ENCODE assay signal across 8 cellular contexts in genomic region chr10:102643346-102644065, GRCh38. TPM values are rescaled to one million over a fixed set of nuclear protein-coding genes. Genes with fewer than 3 reads are reported as not detected.
DNase-seq lines count a peak whose midpoint lies in the region; ATAC-seq and TF ChIP-seq lines count a peak whose summit lies in the region.

No MANE protein-coding gene starts in this region.

- H3K27me3 ChIP-seq in A673 (replicated peaks; ENCODE audit: insufficient read depth, low read depth, low read length, poor library complexity) (no peaks in the 10 kb centered on the region), lower lobe of right lung (ENCODE audit: low read depth) (no peaks in the 10 kb centered on the region)

- CTCF ChIA-PET in A673 (lab: Charles Lee): interaction anchor here (0.6 to 0.8 kb wide), 2 partner anchors 78 to 140 kb away, joined by 3 read pairs; partner anchors contain the start of gene SUFU

- peak; percentile 80 for DNase-seq in A673 (ENCODE audit: low spot score)
- DNase-seq in GM13976 (ENCODE audit: low spot score): peak; percentile 55
- peak; percentile 38 for DNase-seq in NCI-H2196 (lab: John Stamatoyannopoulos, UW; ENCODE audit: unreplicated experiment)
- peak; percentile 67 for DNase-seq in activated CD4-positive, alpha-beta T cell treated with anti-CD3 and anti-CD28 coated beads for 48 hours
- peak; percentile 17 for DNase-seq in effector CD8-positive, alpha-beta T cell (lab: John Stamatoyannopoulos, UW)
- peak; percentile 77 for DNase-seq in lower lobe of right lung
- DNase-seq in stimulated activated CD8-positive, alpha-beta memory T cell treated with anti-CD3 and anti-CD28 coated beads, Interleukin-4, amount 100 ng/mL, for 24 hours (ENCODE audit: low read depth): peak; percentile 35
- no peak for DNase-seq in GM10266 (ENCODE audit: extremely low spot score)

- intact Hi-C loops in A673 (cut with micrococcal nuclease; ENCODE audit: unreplicated experiment) (loop anchor here (10.0 kb wide), 1 partner anchor 249 kb away; the partner anchor contains the start of gene NFKB2), lower lobe of right lung (cut with DNase I) (no loop called here)

- H3K9me3 ChIP-seq in A673 (ENCODE audit: low read depth, low read length, poor library complexity, severe bottlenecking) (no peaks in the 10 kb centered on the region), lower lobe of right lung (no peaks in the 10 kb centered on the region)

- BruUV-seq in A673 (replicated peaks; lab: Mats Ljungman, UMichigan): no TSS peak

- H3K27ac ChIP-seq in A673 (ENCODE audit: low read depth, low read length, poor library complexity, severe bottlenecking) (peak overlapping the region; percentile 88), lower lobe of right lung (peak overlapping the region; percentile 99)

- no peaks in the 10 kb centered on the region for H3K36me3 ChIP-seq in A673 (ENCODE audit: insufficient read depth, low read length, poor library complexity, severe bottlenecking)
- peaks cover 6% of the 10 kb centered on the region for H3K36me3 ChIP-seq in lower lobe of right lung

- POLR2A ChIA-PET in A673 (lab: Charles Lee; ENCODE audit: low non-redundant PET): no interaction called here

- H3K4me3 ChIP-seq in A673 (ENCODE audit: low read depth, low read length, poor library complexity, severe bottlenecking) (peak overlapping the region; percentile 96), lower lobe of right lung (peak overlapping the region; percentile 91)

- in situ Hi-C loops in GM13976 (cut with MboI; ENCODE audit: low sequenced_read_pairs, unreplicated experiment): no loop called here

- TF ChIP-seq CTCF in A673 (conservative IDR thresholded peaks at IDR 0.05; ENCODE audit: low read depth, low read length) (no peak), GM13976 (IDR thresholded peaks at IDR 0.05; ENCODE audit: borderline replicate concordance, control extremely low read depth, extremely low read depth, insufficient read depth, missing control alignments) (no peak), lower lobe of right lung (IDR thresholded peaks at IDR 0.05) (no peak), GM10266 (IDR thresholded peaks at IDR 0.05; ENCODE audit: control insufficient read depth, insufficient read depth, low read depth, missing control alignments) (no peak)

- peak; percentile 6 to 20 for ATAC-seq in lower lobe of right lung

- H3K4me1 ChIP-seq in A673 (ENCODE audit: insufficient read depth, low read length, poor library complexity, severe bottlenecking) (peaks cover 14% of the 10 kb centered on the region), lower lobe of right lung (peaks cover 23% of the 10 kb centered on the region)

RNA-seq across cellular contexts. Expression of gene TRIM8, which starts 0.8 kb away (rescaled TPM):
- total RNA-seq in A673 (2021): 29.4 and 32.0 TPM in 2 replicates
- total RNA-seq in lower lobe of right lung: 142 TPM
